18 cellular contexts compared by ENCODE assay signal in the genomic region with DNA sequence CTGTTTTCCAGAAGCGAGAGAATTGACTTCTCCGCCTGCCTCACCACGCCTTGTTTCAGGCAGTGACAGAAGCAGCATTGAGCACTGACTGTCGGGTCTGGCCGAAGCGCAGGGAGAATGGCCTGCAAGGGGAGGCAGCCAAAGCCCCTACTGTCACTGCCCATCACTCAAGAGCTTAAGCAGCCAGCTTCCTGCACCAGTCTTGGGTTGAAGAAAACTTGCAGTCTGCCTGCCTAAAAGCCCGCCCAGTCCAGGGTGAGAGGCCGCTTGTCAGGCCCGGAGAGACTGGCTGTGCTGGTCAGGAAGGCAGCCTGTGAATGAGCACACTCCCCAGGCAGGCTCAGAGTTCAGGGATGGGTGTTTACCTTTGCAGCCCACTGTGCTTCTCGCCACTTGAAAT.
DNase-seq lines count a peak whose midpoint lies in the region; ATAC-seq and TF ChIP-seq lines count a peak whose summit lies in the region.
"Had no signal": no experiment of that assay in that cellular context is flagged by ENCODE, and none has a peak within 500 bp of the region (broad histone marks: within the 10 kb centered on the region; RNA-seq: fewer than 3 reads in every experiment).

No MANE protein-coding gene starts in this region.

- H3K27ac ChIP-seq in HUES48 (ENCODE audit: low read depth, low read length) (peak overlapping the region; percentile 10), mesenchymal stem cell (ENCODE audit: low read length, poor library complexity, severe bottlenecking) (peak overlapping the region; percentile 79), trophoblast cell (ENCODE audit: low read depth, low read length) (peak overlapping the region; percentile 19)

- H2BK5ac ChIP-seq in mesenchymal stem cell (ENCODE audit: low read depth, low read length, poor library complexity, severe bottlenecking) (no peak overlapping the region), trophoblast cell (ENCODE audit: low read depth, low read length, poor library complexity) (no peak overlapping the region)

- 59% methylated on average over 10 of the region's 10 CpGs for WGBS in mesenchymal stem cell
- no CpG with 5 or more reads among the region's 10 CpGs for WGBS in trophoblast cell (ENCODE audit: extremely low coverage, insufficient coverage, insufficient read length)

- no peak overlapping the region for H4K12ac ChIP-seq in trophoblast cell (ENCODE audit: low read depth, low read length)

- H3K27me3 ChIP-seq in HUES48 (ENCODE audit: control insufficient read depth, insufficient read depth, low read length): no peaks in the 10 kb centered on the region
- H3K27me3 ChIP-seq in mesenchymal stem cell (ENCODE audit: control insufficient read depth in 1 of 2, insufficient read depth in 1 of 2, low read length in 2 of 2): no peaks in the 10 kb centered on the region
- no peaks in the 10 kb centered on the region for H3K27me3 ChIP-seq in trophoblast cell (ENCODE audit: insufficient read depth, low read length)
- peaks cover 1% of the 10 kb centered on the region; the same call in 1 of the 2 replicates for H3K27me3 ChIP-seq in Caco-2 (replicated peaks; ENCODE audit: control insufficient read depth, insufficient read depth, low read length)

- H3K79me1 ChIP-seq in mesenchymal stem cell (replicated peaks; ENCODE audit: low read length, poor library complexity, severe bottlenecking) (peaks cover 42% of the 10 kb centered on the region), trophoblast cell (ENCODE audit: low read length) (peaks cover 2% of the 10 kb centered on the region)

- no peak overlapping the region for H3K23ac ChIP-seq in mesenchymal stem cell (ENCODE audit: low read length in 2 of 2)
- no peak overlapping the region for H3K23ac ChIP-seq in trophoblast cell (ENCODE audit: low read length)

- H3K4me3 Mint-ChIP-seq in brain (no peak overlapping the region), Caco-2 (ENCODE audit: unreplicated experiment) (no peak overlapping the region)
- H3K4me3 Mint-ChIP-seq: CD4-positive, CD25-positive, alpha-beta regulatory T cell had no signal

- no TSS peak for BruUV-seq in Caco-2 (replicated peaks; lab: Mats Ljungman, UMichigan)

- TF ChIP-seq CTCF in brain (conservative IDR thresholded peaks at IDR 0.05) (no peak), Caco-2 (IDR thresholded peaks at IDR 0.05; ENCODE audit: insufficient read depth in 1 of 2, low read depth in 1 of 2, low read length in 1 of 2, severe bottlenecking in 1 of 2, unreplicated experiment in 1 of 2) (no peak), GM13976 (IDR thresholded peaks at IDR 0.05; ENCODE audit: borderline replicate concordance, control extremely low read depth, extremely low read depth, insufficient read depth, missing control alignments) (no peak)

- H3K27me3 Mint-ChIP-seq in brain (no peaks in the 10 kb centered on the region), Caco-2 (ENCODE audit: insufficient read depth, unreplicated experiment) (peaks cover 21% of the 10 kb centered on the region)
- H3K27me3 Mint-ChIP-seq: CD4-positive, CD25-positive, alpha-beta regulatory T cell had no signal

- intact Hi-C loops in Caco-2 (cut with micrococcal nuclease; ENCODE audit: unreplicated experiment): loop anchor here (10.0 kb wide), 1 partner anchor 222 kb away; a partner anchor contains a TSS

- peaks cover 61% of the 10 kb centered on the region for H3K4me1 Mint-ChIP-seq in brain
- H3K4me1 Mint-ChIP-seq in Caco-2 (ENCODE audit: low read depth, unreplicated experiment): no peaks in the 10 kb centered on the region
- H3K4me1 Mint-ChIP-seq: CD4-positive, CD25-positive, alpha-beta regulatory T cell had no signal

- in situ Hi-C loops in GM13976 (cut with MboI; ENCODE audit: low sequenced_read_pairs, unreplicated experiment): no loop called here

- POLR2A ChIA-PET in Caco-2 (lab: Charles Lee): no interaction called here

- no peak overlapping the region for H2BK120ac ChIP-seq in mesenchymal stem cell (ENCODE audit: low read depth, low read length)
- peak overlapping the region; percentile 4 for H2BK120ac ChIP-seq in trophoblast cell (ENCODE audit: insufficient read depth, low read length, poor library complexity)

- H3K4me1 ChIP-seq in HUES48 (ENCODE audit: control insufficient read depth, insufficient read depth, low read length): peaks cover 13% of the 10 kb centered on the region
- H3K4me1 ChIP-seq in mesenchymal stem cell (ENCODE audit: control insufficient read depth, insufficient read depth, low read depth, low read length): peaks cover 23% of the 10 kb centered on the region
- H3K4me1 ChIP-seq in trophoblast cell (ENCODE audit: control insufficient read depth in 1 of 2, insufficient read depth in 2 of 2, low read length in 2 of 2): peaks cover 12 to 13% of the 10 kb centered on the region in 2 experiments
- no peaks in the 10 kb centered on the region for H3K4me1 ChIP-seq in Caco-2

- peak overlapping the region; percentile 21 for H2AK5ac ChIP-seq in mesenchymal stem cell (ENCODE audit: low read length, severe bottlenecking)
- H2AK5ac ChIP-seq in trophoblast cell (ENCODE audit: low read length): no peak overlapping the region

- H3K18ac ChIP-seq in mesenchymal stem cell (ENCODE audit: low read depth in 1 of 2, low read length in 2 of 2) (peak overlapping the region in 1 of 2 experiments; percentile 11), trophoblast cell (ENCODE audit: low read length) (no peak overlapping the region)

- H2BK15ac ChIP-seq in mesenchymal stem cell (ENCODE audit: low read depth, poor library complexity, severe bottlenecking): no peak overlapping the region

- H3K9ac ChIP-seq in HUES48 (ENCODE audit: low read depth, low read length) (no peak overlapping the region), mesenchymal stem cell (ENCODE audit: low read length) (no peak overlapping the region), trophoblast cell (ENCODE audit: low read length) (no peak overlapping the region)

- H4K8ac ChIP-seq in mesenchymal stem cell (ENCODE audit: low read length): peak overlapping the region; percentile 10
- H4K8ac ChIP-seq in trophoblast cell (ENCODE audit: low read depth, low read length): no peak overlapping the region

- H3K9me3 Mint-ChIP-seq in brain (no peaks in the 10 kb centered on the region), Caco-2 (ENCODE audit: unreplicated experiment) (no peaks in the 10 kb centered on the region)
- H3K9me3 Mint-ChIP-seq: CD4-positive, CD25-positive, alpha-beta regulatory T cell had no signal

- H3K4me2 ChIP-seq in mesenchymal stem cell (ENCODE audit: low read length, poor library complexity, severe bottlenecking): no peak overlapping the region
- H3K4me2 ChIP-seq in trophoblast cell (ENCODE audit: low read length): no peak overlapping the region

- CTCF ChIA-PET in Caco-2 (lab: Charles Lee): no interaction called here

- H3K14ac ChIP-seq in mesenchymal stem cell (ENCODE audit: low read length in 2 of 2): no peak overlapping the region
- peak overlapping the region; percentile 1 for H3K14ac ChIP-seq in trophoblast cell (ENCODE audit: low read length)

- no peak overlapping the region for H2AFZ ChIP-seq in mesenchymal stem cell (ENCODE audit: low read depth, low read length)
- H2AFZ ChIP-seq in trophoblast cell (ENCODE audit: insufficient read depth, low read length, poor library complexity): no peak overlapping the region

- no peaks in the 10 kb centered on the region for H3K36me3 Mint-ChIP-seq in brain
- no peaks in the 10 kb centered on the region for H3K36me3 Mint-ChIP-seq in Caco-2 (ENCODE audit: insufficient read depth, unreplicated experiment)
- H3K36me3 Mint-ChIP-seq: CD4-positive, CD25-positive, alpha-beta regulatory T cell had no signal

- H3K4me3 ChIP-seq in HUES48 (ENCODE audit: low read depth, low read length) (no peak overlapping the region), mesenchymal stem cell (ENCODE audit: insufficient read depth in 1 of 2, low read depth in 1 of 2, low read length in 2 of 2) (no peak overlapping the region), trophoblast cell (ENCODE audit: low read depth, low read length) (no peak overlapping the region), Caco-2 (ENCODE audit: low read depth, low read length) (no peak overlapping the region)

- H3K27ac Mint-ChIP-seq in brain: peak overlapping the region in 3 of 5 experiments; percentile 32 to 81 (median 50)
- no peak overlapping the region for H3K27ac Mint-ChIP-seq in Caco-2 (ENCODE audit: unreplicated experiment)

- H3K9me3 ChIP-seq in HUES48 (ENCODE audit: control insufficient read depth, insufficient read depth, low read length): no peaks in the 10 kb centered on the region
- H3K9me3 ChIP-seq in mesenchymal stem cell (ENCODE audit: control insufficient read depth, low read length): no peaks in the 10 kb centered on the region
- H3K9me3 ChIP-seq in trophoblast cell (ENCODE audit: insufficient read depth, low read depth, low read length): no peaks in the 10 kb centered on the region
- H3K9me3 ChIP-seq in Caco-2: no peaks in the 10 kb centered on the region

- H2BK12ac ChIP-seq in mesenchymal stem cell (ENCODE audit: low read length in 2 of 2): peak overlapping the region in 1 of 2 experiments; percentile 23
- H2BK12ac ChIP-seq in trophoblast cell (ENCODE audit: low read length): peak overlapping the region; percentile 33

- peak overlapping the region in 1 of 2 experiments; percentile 31 for H3K4ac ChIP-seq in mesenchymal stem cell (ENCODE audit: low read depth in 1 of 2, low read length in 2 of 2)
- no peak overlapping the region for H3K4ac ChIP-seq in trophoblast cell (ENCODE audit: low read depth, low read length)

- DNase-seq in mesenchymal stem cell (no peak), trophoblast cell (no peak), Caco-2 (no peak), MV-4-11 (lab: John Stamatoyannopoulos, UW) (no peak), GM13976 (ENCODE audit: low spot score) (no peak)
- DNase-seq: AML-193; Calu3; CD4-positive, CD25-positive, alpha-beta regulatory T cell; KG1; NCI-H1092 treated with DMSO at 0.1 percent for 48 hours; NCI-H1694 treated with DMSO at 0.1 percent for 48 hours; NCI-H2171; NCI-H510A; NCI-H82; SIG-M5 had no signal

- ATAC-seq in GM21576 (IDR thresholded peaks at IDR 0.05; ENCODE audit: unreplicated experiment): no peak

- no peaks in the 10 kb centered on the region for H3K79me2 ChIP-seq in trophoblast cell (ENCODE audit: control insufficient read depth, insufficient read depth, low read length, poor library complexity)

- H3K36me3 ChIP-seq in HUES48 (ENCODE audit: control insufficient read depth, insufficient read depth, low read length) (no peaks in the 10 kb centered on the region), mesenchymal stem cell (ENCODE audit: control insufficient read depth in 1 of 2, insufficient read depth in 2 of 2, low read depth in 1 of 2, low read length in 2 of 2) (peaks cover 0 to 13% of the 10 kb centered on the region in 2 experiments), trophoblast cell (ENCODE audit: control insufficient read depth in 1 of 2, insufficient read depth in 2 of 2, low read length in 2 of 2) (no peaks in the 10 kb centered on the region), Caco-2 (ENCODE audit: control insufficient read depth, insufficient read depth, low read length) (no peaks in the 10 kb centered on the region)

- H4K91ac ChIP-seq in mesenchymal stem cell (ENCODE audit: low read length) (no peak overlapping the region), trophoblast cell (ENCODE audit: low read depth, low read length) (peak overlapping the region; percentile 41)

Comparison
In these comparisons a context has a peak if more than half of its experiments do, and no peak if none do; other contexts are left out.
1. H3K27ac ChIP-seq: peak in every context shown above with its lines; median percentile 79 in mesenchymal stem cell; 19 in trophoblast cell; 10 in HUES48.